ENCODE assay signal across 18 cellular contexts in genomic region chr14:52723514-52724359, GRCh38. TPM values are rescaled to one million over a fixed set of nuclear protein-coding genes. Genes with fewer than 3 reads are reported as not detected.
DNase-seq lines count a peak whose midpoint lies in the region; ATAC-seq and TF ChIP-seq lines count a peak whose summit lies in the region.
"Had no signal": no experiment of that assay in that cellular context is flagged by ENCODE, and none has a peak within 500 bp of the region (broad histone marks: within the 10 kb centered on the region; RNA-seq: fewer than 3 reads in every experiment).

No MANE protein-coding gene starts in this region.

- intact Hi-C loops in posterior cingulate gyrus (cut with DNase I): no loop called here

- H3K27ac ChIP-seq in SU-DHL-6 (ENCODE audit: low read depth, low read length): peak overlapping the region; percentile 20; the same call in 1 of the 2 replicates
- H3K27ac ChIP-seq: body of pancreas, colonic mucosa, psoas muscle had no signal

- H3K9ac ChIP-seq in SU-DHL-6 (ENCODE audit: low read length): no peak overlapping the region

- H3K79me2 ChIP-seq in SU-DHL-6 (ENCODE audit: insufficient read depth, low read length): 0 out of 2 replicates have a peak, but pooled peaks cover 3% of the 10 kb centered on the region

- H3K9me3 Mint-ChIP-seq in stimulated activated naive CD8-positive, alpha-beta T cell treated with anti-CD3 and anti-CD28 coated beads, Interleukin-15, Interleukin-2, amounts not matched to agents 100 ng/mL and 50 ng/mL, for 24 hours: no peaks in the 10 kb centered on the region
- no peaks in the 10 kb centered on the region for H3K9me3 Mint-ChIP-seq in stimulated activated naive CD8-positive, alpha-beta T cell treated with anti-CD3 and anti-CD28 coated beads, Interleukin-15, amount 100 ng/mL, for 72 hours
- H3K9me3 Mint-ChIP-seq: activated T-cell treated with anti-CD3 and anti-CD28 coated beads, Interleukin-2, amount 50 U/mL, for 4 hours; endodermal cell had no signal

- no peaks in the 10 kb centered on the region for H3K9me2 ChIP-seq in SU-DHL-6 (replicated peaks; ENCODE audit: insufficient read depth, low read length)

- H3K27ac Mint-ChIP-seq in stimulated activated naive CD8-positive, alpha-beta T cell treated with anti-CD3 and anti-CD28 coated beads, Interleukin-15, Interleukin-2, amounts not matched to agents 100 ng/mL and 50 ng/mL, for 24 hours: peak overlapping the region; percentile 4
- peak overlapping the region; percentile 37 to 58 for H3K27ac Mint-ChIP-seq in stimulated activated naive CD8-positive, alpha-beta T cell treated with anti-CD3 and anti-CD28 coated beads, Interleukin-15, amount 100 ng/mL, for 72 hours
- H3K27ac Mint-ChIP-seq: endodermal cell had no signal

- peaks cover 76% of the 10 kb centered on the region for H3K36me3 Mint-ChIP-seq in stimulated activated naive CD8-positive, alpha-beta T cell treated with anti-CD3 and anti-CD28 coated beads, Interleukin-15, Interleukin-2, amounts not matched to agents 100 ng/mL and 50 ng/mL, for 24 hours (ENCODE audit: low read depth)

- H3K4me1 Mint-ChIP-seq in stimulated activated naive CD8-positive, alpha-beta T cell treated with anti-CD3 and anti-CD28 coated beads, Interleukin-15, Interleukin-2, amounts not matched to agents 100 ng/mL and 50 ng/mL, for 24 hours (ENCODE audit: low read depth): peaks cover 32% of the 10 kb centered on the region
- H3K4me1 Mint-ChIP-seq in stimulated activated naive CD8-positive, alpha-beta T cell treated with anti-CD3 and anti-CD28 coated beads, Interleukin-15, amount 100 ng/mL, for 72 hours: peaks cover 25% of the 10 kb centered on the region

- H3K9me3 ChIP-seq in SU-DHL-6 (ENCODE audit: insufficient read depth, low read length): no peaks in the 10 kb centered on the region
- H3K9me3 ChIP-seq: body of pancreas, Caco-2, colonic mucosa, psoas muscle had no signal

- H4K20me1 ChIP-seq in SU-DHL-6 (ENCODE audit: low read depth, low read length): no peaks in the 10 kb centered on the region

- no peaks in the 10 kb centered on the region for H3K27me3 Mint-ChIP-seq in stimulated activated naive CD8-positive, alpha-beta T cell treated with anti-CD3 and anti-CD28 coated beads, Interleukin-15, Interleukin-2, amounts not matched to agents 100 ng/mL and 50 ng/mL, for 24 hours
- no peaks in the 10 kb centered on the region for H3K27me3 Mint-ChIP-seq in stimulated activated naive CD8-positive, alpha-beta T cell treated with anti-CD3 and anti-CD28 coated beads, Interleukin-15, amount 100 ng/mL, for 72 hours

- H3F3A ChIP-seq in SU-DHL-6 (ENCODE audit: insufficient read depth): peaks cover 14% of the 10 kb centered on the region

- no peak for TF ChIP-seq CTCF in SU-DHL-6 (IDR thresholded peaks at IDR 0.05; ENCODE audit: insufficient read depth, low read length, poor library complexity, severe bottlenecking)

- no peak for DNase-seq in stimulated activated naive CD8-positive, alpha-beta T cell treated with anti-CD3 and anti-CD28 coated beads, Interleukin-15, Interleukin-2, amounts not matched to agents 100 U/mL and 50 U/mL, for 24 hours
- DNase-seq in left lobe of liver (ENCODE audit: low spot score) (no peak), DMS153 (lab: John Stamatoyannopoulos, UW) (no peak), posterior cingulate gyrus (no peak), NCI-H2196 treated with DMSO at 0.1 percent for 48 hours (lab: John Stamatoyannopoulos, UW; ENCODE audit: unreplicated experiment) (no peak)
- DNase-seq in stimulated activated naive CD8-positive, alpha-beta T cell treated with anti-CD3 and anti-CD28 coated beads, Interleukin-15, amount 100 ng/mL, for 72 hours: no peak
- DNase-seq: activated CD4-positive, alpha-beta T cell treated with anti-CD3 and anti-CD28 coated beads, Interleukin-2, amount 50 U/mL, for 1 hour; activated T-cell treated with anti-CD3 and anti-CD28 coated beads, Interleukin-2, amount 50 U/mL, for 4 hours; body of pancreas; Caco-2; colonic mucosa; endodermal cell; NCI-H1417 treated with DMSO at 0.1 percent for 48 hours; NCI-H524; psoas muscle; stimulated activated CD4-positive, alpha-beta T cell treated with anti-CD3 and anti-CD28 coated beads, Interleukin-2, amount 100 ng/mL, for 24 hours had no signal

- H3K27me3 ChIP-seq in SU-DHL-6 (ENCODE audit: low read length): no peaks in the 10 kb centered on the region
- H3K27me3 ChIP-seq: body of pancreas, colonic mucosa had no signal

- no peak overlapping the region for H3K4me3 ChIP-seq in SU-DHL-6 (ENCODE audit: insufficient read depth, low read length, poor library complexity, severe bottlenecking)
- H3K4me3 ChIP-seq: body of pancreas, colonic mucosa, psoas muscle had no signal

- H3K36me3 ChIP-seq in SU-DHL-6 (ENCODE audit: low read length): peaks cover 56% of the 10 kb centered on the region

- ATAC-seq in stimulated activated naive CD8-positive, alpha-beta T cell treated with anti-CD3 and anti-CD28 coated beads, Interleukin-15, Interleukin-2, amounts not matched to agents 100 U/mL and 50 U/mL, for 24 hours: no peak
- peak; percentile 75 for ATAC-seq in left lobe of liver
- ATAC-seq in stimulated activated naive CD8-positive, alpha-beta T cell treated with anti-CD3 and anti-CD28 coated beads, Interleukin-15, amount 100 ng/mL, for 72 hours: no peak
- ATAC-seq: activated T-cell treated with anti-CD3 and anti-CD28 coated beads, Interleukin-2, amount 50 U/mL, for 4 hours; body of pancreas; psoas muscle had no signal

- H3K4me3 Mint-ChIP-seq in stimulated activated naive CD8-positive, alpha-beta T cell treated with anti-CD3 and anti-CD28 coated beads, Interleukin-15, Interleukin-2, amounts not matched to agents 100 ng/mL and 50 ng/mL, for 24 hours: no peak overlapping the region
- H3K4me3 Mint-ChIP-seq in stimulated activated naive CD8-positive, alpha-beta T cell treated with anti-CD3 and anti-CD28 coated beads, Interleukin-15, amount 100 ng/mL, for 72 hours: no peak overlapping the region
- H3K4me3 Mint-ChIP-seq: activated T-cell treated with anti-CD3 and anti-CD28 coated beads, Interleukin-2, amount 50 U/mL, for 4 hours; endodermal cell had no signal

- no peak overlapping the region for H2AFZ ChIP-seq in SU-DHL-6 (ENCODE audit: low read depth, low read length, severe bottlenecking)

- peak overlapping the region; percentile 2 for H3K4me2 ChIP-seq in SU-DHL-6 (ENCODE audit: low read depth, low read length, poor library complexity, severe bottlenecking)

RNA-seq across cellular contexts. Expression of gene STYX, which starts 6.2 kb away (rescaled TPM):
- total RNA-seq in left lobe of liver: 11.5 TPM

RNA-seq across cellular contexts. Expression of gene PSMC6, which starts 16.7 kb away (rescaled TPM):
- total RNA-seq in left lobe of liver: 34.7 TPM

RNA-seq across cellular contexts. Expression of gene ERO1A, which starts 28.4 kb away (rescaled TPM):
- 40.5 TPM for total RNA-seq in left lobe of liver
